Comparison of ENCODE assay signal across 21 cellular contexts in genomic region chr1:198575292-198575691, GRCh38. TPM values are rescaled to one million over a fixed set of nuclear protein-coding genes. Genes with fewer than 3 reads are reported as not detected.
DNase-seq lines count a peak whose midpoint lies in the region; ATAC-seq, FAIRE-seq and TF ChIP-seq lines count a peak whose summit lies in the region.
"Had no signal": no experiment of that assay in that cellular context is flagged by ENCODE, and none has a peak within 500 bp of the region (broad histone marks: within the 10 kb centered on the region; RNA-seq: fewer than 3 reads in every experiment).

No MANE protein-coding gene starts in this region.

- H3K36me3 Mint-ChIP-seq in IgD-negative memory B cell (no peaks in the 10 kb centered on the region), astrocyte (ENCODE audit: low read depth, unreplicated experiment) (no peaks in the 10 kb centered on the region)
- peaks cover 2 to 4% of the 10 kb centered on the region in 2 donors for H3K36me3 Mint-ChIP-seq in stimulated activated naive B cell treated with anti-CD40 and anti-IgM and Interleukin-4, amounts not matched to agents 10 μg/mL and 1 μg/mL and 100 μg/mL, for 72 hours

- CTCF ChIA-PET in HepG2 (lab: Yijun Ruan, JAX; ENCODE audit: low intra/inter-chr PET ratio, low total read pairs) = no interaction called here

- BruUV-seq in HepG2 (replicated peaks; lab: Mats Ljungman, UMichigan) = no TSS peak

- no peak for TF ChIP-seq RAD21 in HepG2 (CRISPR knock-in tag; IDR thresholded peaks at IDR 0.05)

- H3K27ac Mint-ChIP-seq in IgD-negative memory B cell (peak overlapping the region; percentile 5 to 84 (median 46)), astrocyte (ENCODE audit: unreplicated experiment) (no peak overlapping the region)
- peak overlapping the region; percentile 60 for H3K27ac Mint-ChIP-seq in stimulated activated naive B cell treated with anti-CD40 and anti-IgM and Interleukin-4, amounts not matched to agents 10 μg/mL and 1 μg/mL and 100 μg/mL, for 72 hours

- H3K9me3 Mint-ChIP-seq in IgD-negative memory B cell = peaks cover 0 to under 1% (median under 1%) of the 10 kb centered on the region in 3 donors
- H3K9me3 Mint-ChIP-seq in astrocyte (ENCODE audit: unreplicated experiment) = no peaks in the 10 kb centered on the region
- H3K9me3 Mint-ChIP-seq in stimulated activated naive B cell treated with anti-CD40 and anti-IgM and Interleukin-4, amounts not matched to agents 10 μg/mL and 1 μg/mL and 100 μg/mL, for 72 hours = peaks cover 2 to 3% of the 10 kb centered on the region in 2 donors

- H3K36me3 ChIP-seq in HepG2 (replicated peaks in 1 of 2; ENCODE audit: control insufficient read depth in 1 of 2, insufficient read depth in 2 of 2, low read length in 2 of 2) (no peaks in the 10 kb centered on the region), right lobe of liver (no peaks in the 10 kb centered on the region), astrocyte (ENCODE audit: insufficient read depth, low read length) (no peaks in the 10 kb centered on the region)

- FAIRE-seq in HepG2 (lab: Jason Lieb, UNC) (no peak), astrocyte (lab: Jason Lieb, UNC) (peak; percentile 29), frontal cortex (lab: Jason Lieb, UNC) (no peak)
- FAIRE-seq: H1 had no signal

- H3K4me2 ChIP-seq in HepG2 (ENCODE audit: low read depth, low read length) = no peak overlapping the region
- no peak overlapping the region for H3K4me2 ChIP-seq in astrocyte (ENCODE audit: low read length)
- H3K4me2 ChIP-seq: KMS-11 had no signal

- no peak for TF ChIP-seq EP300 in HepG2 (IDR thresholded peaks at IDR 0.05; ENCODE audit: low read depth in 2 of 2, low read length in 2 of 2)
- no peak for TF ChIP-seq EP300 in HepG2 (CRISPR knock-in tag; IDR thresholded peaks at IDR 0.05; ENCODE audit: borderline replicate concordance)

- no peak overlapping the region for H3K4me3 Mint-ChIP-seq in IgD-negative memory B cell
- no peak overlapping the region for H3K4me3 Mint-ChIP-seq in astrocyte (ENCODE audit: unreplicated experiment)
- peak overlapping the region; percentile 0 to 23 for H3K4me3 Mint-ChIP-seq in stimulated activated naive B cell treated with anti-CD40 and anti-IgM and Interleukin-4, amounts not matched to agents 10 μg/mL and 1 μg/mL and 100 μg/mL, for 72 hours

- no peak overlapping the region for H3K4me3 ChIP-seq in HepG2 (replicated peaks in 1 of 3; ENCODE audit: insufficient read depth in 1 of 3, low read depth in 2 of 3, low read length in 3 of 3)
- no peak overlapping the region for H3K4me3 ChIP-seq in right lobe of liver
- no peak overlapping the region for H3K4me3 ChIP-seq in astrocyte (ENCODE audit: insufficient read depth, low read depth, low read length)

- H3K27ac ChIP-seq in HepG2 (ENCODE audit: extremely low read length, insufficient read depth, low read length) (no peak overlapping the region), right lobe of liver (no peak overlapping the region), astrocyte (ENCODE audit: low read depth, low read length) (no peak overlapping the region)
- H3K27ac ChIP-seq: C4-2B, KMS-11 had no signal

- no peak overlapping the region for H2AFZ ChIP-seq in HepG2 (ENCODE audit: low read length)
- H2AFZ ChIP-seq in astrocyte (ENCODE audit: low read depth, low read length) = no peak overlapping the region

- H3K27me3 Mint-ChIP-seq in IgD-negative memory B cell (no peaks in the 10 kb centered on the region), astrocyte (ENCODE audit: low read depth, unreplicated experiment) (no peaks in the 10 kb centered on the region)
- no peaks in the 10 kb centered on the region for H3K27me3 Mint-ChIP-seq in stimulated activated naive B cell treated with anti-CD40 and anti-IgM and Interleukin-4, amounts not matched to agents 10 μg/mL and 1 μg/mL and 100 μg/mL, for 72 hours

- no peak for ATAC-seq in HepG2
- no peak for ATAC-seq in right lobe of liver
- ATAC-seq in stimulated activated naive B cell treated with anti-CD40 and anti-IgM and Interleukin-4, amounts not matched to agents 10 μg/mL and 1 μg/mL and 100 μg/mL, for 72 hours (replicated peaks) = peak; percentile 57 to 65
- no peak for ATAC-seq in GM21367 (IDR thresholded peaks at IDR 0.05; ENCODE audit: unreplicated experiment)

- TF ChIP-seq POLR2A in HepG2 (IDR thresholded peaks at IDR 0.05; ENCODE audit: insufficient read depth in 1 of 2, low read depth in 2 of 2, low read length in 2 of 2) (no peak), right lobe of liver (IDR thresholded peaks at IDR 0.05) (no peak)

- POLR2A ChIA-PET in HepG2 (lab: Yijun Ruan, JAX) = no interaction called here

- 0% methylated on average over 1 of the region's 1 CpG for WGBS in HepG2 (ENCODE audit: low lambda C conversion rate)
- WGBS in right lobe of liver (ENCODE audit: insufficient coverage, low coverage, low lambda C conversion rate, missing lambda C conversion rate) = 46% methylated on average over 1 of the region's 1 CpG

- H3K27me3 ChIP-seq in HepG2 (ENCODE audit: control insufficient read depth in 1 of 2, insufficient read depth in 2 of 2, low read length in 2 of 2) = no peaks in the 10 kb centered on the region
- H3K27me3 ChIP-seq in right lobe of liver = no peaks in the 10 kb centered on the region
- no peaks in the 10 kb centered on the region for H3K27me3 ChIP-seq in astrocyte (ENCODE audit: insufficient read depth, low read length)

- H3K4me1 ChIP-seq in HepG2 (ENCODE audit: insufficient read depth, low read length) = no peaks in the 10 kb centered on the region
- no peaks in the 10 kb centered on the region for H3K4me1 ChIP-seq in right lobe of liver
- H3K4me1 ChIP-seq in astrocyte (ENCODE audit: insufficient read depth, low read length) = peaks cover 3% of the 10 kb centered on the region

- H3K79me2 ChIP-seq in HepG2 (ENCODE audit: insufficient read depth, low read length) = no peaks in the 10 kb centered on the region
- no peaks in the 10 kb centered on the region for H3K79me2 ChIP-seq in astrocyte (ENCODE audit: insufficient read depth, low read length)

- no peaks in the 10 kb centered on the region for H4K20me1 ChIP-seq in HepG2 (ENCODE audit: insufficient read depth, low read length)
- H4K20me1 ChIP-seq in astrocyte (ENCODE audit: insufficient read depth, low read length) = no peaks in the 10 kb centered on the region

- TF ChIP-seq CTCF in HepG2 (CRISPR knock-in tag; IDR thresholded peaks at IDR 0.05) = no peak
- TF ChIP-seq CTCF in right lobe of liver (IDR thresholded peaks at IDR 0.05) = no peak
- no peak for TF ChIP-seq CTCF in astrocyte (IDR thresholded peaks at IDR 0.05; ENCODE audit: insufficient read depth, low read depth, low read length)

- intact Hi-C loops in HepG2 (cut with micrococcal nuclease; ENCODE audit: unreplicated experiment) (no loop called here), right lobe of liver (cut with DNase I) (no loop called here)

- H3K9ac ChIP-seq in HepG2 (ENCODE audit: insufficient read depth, low read depth, low read length) (no peak overlapping the region), astrocyte (ENCODE audit: low read length) (no peak overlapping the region)
- H3K9ac ChIP-seq: KMS-11 had no signal

- in situ Hi-C loops in HepG2 (cut with HindIII; ENCODE audit: extremely low pct_ligation_motif_present, low pct_unique_long_range_greater_than_20kb) = no loop called here

- peaks cover 13 to 18% (median 14%) of the 10 kb centered on the region in 3 donors for H3K4me1 Mint-ChIP-seq in IgD-negative memory B cell
- H3K4me1 Mint-ChIP-seq in astrocyte (ENCODE audit: low read depth, unreplicated experiment) = peaks cover 2% of the 10 kb centered on the region
- H3K4me1 Mint-ChIP-seq in stimulated activated naive B cell treated with anti-CD40 and anti-IgM and Interleukin-4, amounts not matched to agents 10 μg/mL and 1 μg/mL and 100 μg/mL, for 72 hours = peaks cover 14 to 17% of the 10 kb centered on the region in 2 donors

- H3K9me3 ChIP-seq in HepG2 (ENCODE audit: low read length) = no peaks in the 10 kb centered on the region
- no peaks in the 10 kb centered on the region for H3K9me3 ChIP-seq in right lobe of liver
- H3K9me3 ChIP-seq in astrocyte (ENCODE audit: insufficient read depth, low read depth, low read length) = no peaks in the 10 kb centered on the region

- no peak for DNase-seq in HepG2 (ENCODE audit: low spot score)
- no peak for DNase-seq in right lobe of liver
- no peak for DNase-seq in astrocyte (ENCODE audit: low read depth)
- DNase-seq in stimulated activated naive B cell treated with anti-CD40 and anti-IgM and Interleukin-4, amounts not matched to agents 10 μg/mL and 1 μg/mL and 100 μg/mL, for 72 hours = no peak
- no peak for DNase-seq in occipital lobe (lab: John Stamatoyannopoulos, UW)
- DNase-seq in frontal cortex (ENCODE audit: low spot score in 2 of 2) = no peak
- DNase-seq: DND-41, NCI-H1092, NCI-H1436 treated with DMSO at 0.1 percent for 48 hours, NCI-H2029, NCI-H2171, NCI-H526, Right ventricle myocardium superior, SW 1271 had no signal

TF ChIP-seq in HepG2, 621 proteins besides CTCF, POLR2A, EP300 and RAD21 (continues in another document):
- TF ChIP-seq CREB1 (IDR thresholded peaks at IDR 0.05) (peak; percentile 65), CREB1 (CRISPR knock-in tag; IDR thresholded peaks at IDR 0.05) (no peak)

RNA-seq across cellular contexts. Expression of gene ATP6V1G3, which starts 34.8 kb away (rescaled TPM):
- total RNA-seq in HepG2 (2016; rRNA removed; fragmentation: Illumina TruSeq; extraction: Trizol) (not detected in 2 replicates), right lobe of liver (not detected), astrocyte (not detected in 2 replicates), occipital lobe (not detected), frontal cortex (not detected)
- total RNA-seq in HepG2 (2016; cell fraction: cytosol; rRNA removed; fragmentation: Illumina TruSeq; extraction: Trizol; ENCODE audit: low read depth) = not detected in 2 replicates
- total RNA-seq in HepG2 (2016; cell fraction: insoluble cytoplasmic fraction; rRNA removed; fragmentation: Illumina TruSeq; extraction: Trizol) = not detected in 2 replicates
- total RNA-seq in HepG2 (2016; cell fraction: membrane; rRNA removed; fragmentation: Illumina TruSeq; extraction: Trizol) = not detected in 2 replicates
- total RNA-seq in HepG2 (2016; cell fraction: nucleus; rRNA removed; fragmentation: Illumina TruSeq; extraction: Trizol) = not detected in 2 replicates
- polyA plus RNA-seq in HepG2 (2011; rRNA removed) (not detected in 2 replicates), IgD-negative memory B cell (not detected)
- polyA plus RNA-seq in HepG2 (2011; cell fraction: cytosol; rRNA removed) = not detected in 2 replicates
- not detected in 2 replicates for polyA plus RNA-seq in HepG2 (2011; cell fraction: nucleus; rRNA removed)
- not detected in 2 replicates for polyA plus RNA-seq in HepG2 (2012)
- not detected in 2 replicates for polyA plus RNA-seq in HepG2 (2016; cell fraction: cytosol; fragmentation: Illumina TruSeq; extraction: Trizol; ENCODE audit: low read depth)
- not detected in 2 replicates for polyA plus RNA-seq in HepG2 (2016; cell fraction: insoluble cytoplasmic fraction; fragmentation: Illumina TruSeq; extraction: Trizol; ENCODE audit: low read depth)
- not detected in 2 replicates for polyA plus RNA-seq in HepG2 (2016; cell fraction: membrane; fragmentation: Illumina TruSeq; extraction: Trizol; ENCODE audit: low read depth)
- not detected in 2 replicates for polyA plus RNA-seq in HepG2 (2016; cell fraction: nucleus; fragmentation: Illumina TruSeq; extraction: Trizol; ENCODE audit: insufficient read depth, low read depth)
- polyA minus RNA-seq in HepG2 (2011; rRNA and poly(A)+ RNA removed; ENCODE audit: low replicate concordance) = not detected in 2 replicates
- not detected in 2 replicates for polyA minus RNA-seq in HepG2 (2011; cell fraction: cytosol; rRNA and poly(A)+ RNA removed)
- polyA minus RNA-seq in HepG2 (2011; cell fraction: nucleus; rRNA and poly(A)+ RNA removed) = not detected in 2 replicates
- total RNA-seq: G401, H1, MCF 10A, Right ventricle myocardium superior had no signal
- polyA plus RNA-seq: H1 had no signal

Comparison
In these comparisons a context has a peak if more than half of its experiments do, and no peak if none do; other contexts are left out.
1. ATAC-seq: peak in stimulated activated naive B cell treated with anti-CD40 and anti-IgM and Interleukin-4, amounts not matched to agents 10 μg/mL and 1 μg/mL and 100 μg/mL, for 72 hours (2 of 2); none in HepG2 (single experiment), right lobe of liver (0 of 4) and GM21367 (single experiment).
2. H3K4me3 Mint-ChIP-seq: peak in stimulated activated naive B cell treated with anti-CD40 and anti-IgM and Interleukin-4, amounts not matched to agents 10 μg/mL and 1 μg/mL and 100 μg/mL, for 72 hours (2 of 2); none in IgD-negative memory B cell (0 of 4) and astrocyte (single experiment).